In genomic region chr13:60398949-60399589, GRCh38 we compare ENCODE assay signal across 8 cellular contexts. TPM values are rescaled to one million over a fixed set of nuclear protein-coding genes. Genes with fewer than 3 reads are reported as not detected.
DNase-seq lines count a peak whose midpoint lies in the region; FAIRE-seq and TF ChIP-seq lines count a peak whose summit lies in the region.

No MANE protein-coding gene starts in this region.

- peak overlapping the region in 1 of 3 experiments; percentile 97 for H3K4me3 ChIP-seq in endothelial cell of umbilical vein (replicated peaks in 1 of 3; ENCODE audit: insufficient read depth in 1 of 3, low read depth in 1 of 3, low read length in 3 of 3)

- intact Hi-C loops in endothelial cell of umbilical vein (cut with micrococcal nuclease): loop anchor here (5.0 to 10.0 kb wide), 2 partner anchors 624 to 867 kb away; no protein-coding TSS in a partner anchor

- H3K9ac ChIP-seq in endothelial cell of umbilical vein (replicated peaks; ENCODE audit: extremely low read depth, insufficient read depth, low read length): peak overlapping the region; percentile 97

- dilution Hi-C loops in endothelial cell of umbilical vein (cut with MboI; ENCODE audit: extremely low pct_ligation_motif_present, low sequenced_read_pairs): no loop called here

- H3K27me3 ChIP-seq in endothelial cell of umbilical vein (ENCODE audit: control insufficient read depth in 2 of 2, insufficient read depth in 2 of 2, low read length in 2 of 2): no peaks in the 10 kb centered on the region

- peaks cover 16% of the 10 kb centered on the region for H3K79me2 ChIP-seq in endothelial cell of umbilical vein (ENCODE audit: control insufficient read depth, insufficient read depth, low read length)

- H4K20me1 ChIP-seq in endothelial cell of umbilical vein (replicated peaks; ENCODE audit: control insufficient read depth, extremely low read depth, insufficient read depth, low read length): no peaks in the 10 kb centered on the region

- DNase-seq in GM12891 (ENCODE audit: insufficient read length, low spot score): no peak
- peak; percentile 82 for DNase-seq in OCI-M1 (lab: John Stamatoyannopoulos, UW)
- peak; percentile 71 for DNase-seq in endothelial cell of umbilical vein (ENCODE audit: low read depth, low spot score)
- peak; percentile 9 for DNase-seq in retina
- DNase-seq in NCI-H187 treated with DMSO at 0.1 percent for 48 hours (lab: John Stamatoyannopoulos, UW): no peak
- DNase-seq in COR-L47 (lab: John Stamatoyannopoulos, UW): no peak
- DNase-seq in stimulated activated CD8-positive, alpha-beta memory T cell treated with anti-CD3 and anti-CD28 coated beads, Interleukin-4, amount 100 ng/mL, for 48 hours: no peak
- DNase-seq in Kasumi-1 (lab: John Stamatoyannopoulos, UW): no peak

- H3K9me1 ChIP-seq in endothelial cell of umbilical vein (replicated peaks; ENCODE audit: control insufficient read depth, extremely low read depth, insufficient read depth, low read length): no peaks in the 10 kb centered on the region

- no TSS peak for BruUV-seq in endothelial cell of umbilical vein (replicated peaks; lab: Mats Ljungman, UMichigan)

- peak overlapping the region; percentile 94 for H2AFZ ChIP-seq in endothelial cell of umbilical vein (ENCODE audit: low read depth, low read length)

- no peaks in the 10 kb centered on the region for H3K36me3 ChIP-seq in endothelial cell of umbilical vein (ENCODE audit: control insufficient read depth in 2 of 2, extremely low read depth in 1 of 2, insufficient read depth in 2 of 2, low read length in 2 of 2)

- H3K4me1 ChIP-seq in endothelial cell of umbilical vein (ENCODE audit: control insufficient read depth, extremely low read depth, insufficient read depth, low read length): peaks cover 23% of the 10 kb centered on the region

- no peaks in the 10 kb centered on the region for H3K9me3 ChIP-seq in endothelial cell of umbilical vein (replicated peaks; ENCODE audit: control insufficient read depth, insufficient read depth, low read length)

- H3K4me2 ChIP-seq in endothelial cell of umbilical vein (ENCODE audit: insufficient read depth, low read length): peak overlapping the region; percentile 100

- H3K27ac ChIP-seq in endothelial cell of umbilical vein (ENCODE audit: insufficient read depth, low read depth, low read length): peak overlapping the region; percentile 93

- TF ChIP-seq POLR2A in GM12891 (IDR thresholded peaks at IDR 0.05; ENCODE audit: low read depth, low read length) (no peak), endothelial cell of umbilical vein (IDR thresholded peaks at IDR 0.05; ENCODE audit: low read depth, low read length) (no peak)

- POLR2A ChIA-PET in endothelial cell of umbilical vein (lab: Charles Lee): interaction anchor here (0.7 kb wide), 1 partner anchor 285 kb away, joined by 3 read pairs; no protein-coding TSS in a partner anchor

- TF ChIP-seq CTCF in endothelial cell of umbilical vein (IDR thresholded peaks at IDR 0.05; ENCODE audit: extremely low read depth in 1 of 2, insufficient read depth in 1 of 2, low read depth in 1 of 2, low read length in 2 of 2): no peak

- CTCF ChIA-PET in endothelial cell of umbilical vein (lab: Charles Lee): interaction anchor here (1.1 kb wide), 2 partner anchors 29 to 32 kb away, joined by 3 to 5 read pairs; no protein-coding TSS in a partner anchor

- FAIRE-seq in GM12891 (lab: Jason Lieb, UNC): peak; percentile 13
- peak; percentile 52 for FAIRE-seq in endothelial cell of umbilical vein (lab: Jason Lieb, UNC)

TF ChIP-seq in GM12891, 5 proteins besides CTCF, POLR2A, EP300 and RAD21:
- TF ChIP-seq TAF1 (IDR thresholded peaks at IDR 0.05; ENCODE audit: low read depth, low read length) (no peak), SPI1 (IDR thresholded peaks at IDR 0.05; ENCODE audit: low read depth, low read length) (no peak), POLR2AphosphoS5 (IDR thresholded peaks at IDR 0.05; ENCODE audit: low read depth, low read length) (no peak), POU2F2 (IDR thresholded peaks at IDR 0.05; ENCODE audit: low read depth, low read length) (no peak), PAX5 (IDR thresholded peaks at IDR 0.05; ENCODE audit: insufficient read depth, low read length, severe bottlenecking) (no peak)

TF ChIP-seq in endothelial cell of umbilical vein, 7 proteins besides CTCF, POLR2A, EP300 and RAD21:
- peak; percentile 66 for TF ChIP-seq FOS (IDR thresholded peaks at IDR 0.05; ENCODE audit: borderline replicate concordance, insufficient read depth, low read length)
- no peak for TF ChIP-seq MYC (IDR thresholded peaks at IDR 0.05; ENCODE audit: low read depth, low read length)
- TF ChIP-seq EZH2 (IDR thresholded peaks at IDR 0.05; ENCODE audit: borderline replicate concordance, low read depth, low read length, severe bottlenecking): no peak
- TF ChIP-seq MAX (IDR thresholded peaks at IDR 0.05; ENCODE audit: insufficient read depth, insufficient read length): no peak
- no peak for TF ChIP-seq POLR2AphosphoS5 (IDR thresholded peaks at IDR 0.05; ENCODE audit: insufficient read depth, low read depth, low read length)
- TF ChIP-seq GATA2 (IDR thresholded peaks at IDR 0.05; ENCODE audit: insufficient read depth, insufficient read length, low read depth, low read length): peak; percentile 12
- no peak for TF ChIP-seq JUN (IDR thresholded peaks at IDR 0.05; ENCODE audit: borderline replicate concordance, insufficient read depth, insufficient read length, low read depth)

RNA-seq across cellular contexts. Expression of gene TDRD3, which starts 2.0 kb away (rescaled TPM):
- polyA plus RNA-seq in GM12891 (2012; ENCODE audit: low read depth, missing spikeins): 6.8 TPM
- 16.3 and 18.5 TPM in 2 replicates for total RNA-seq in endothelial cell of umbilical vein
- 1.7 and 3.0 TPM in 2 replicates for polyA plus RNA-seq in endothelial cell of umbilical vein
- polyA plus RNA-seq in endothelial cell of umbilical vein (2011; cell fraction: cytosol; rRNA removed): 4.0 and 4.1 TPM in 2 replicates
- 7.7 and 13.0 TPM in 2 replicates for polyA plus RNA-seq in endothelial cell of umbilical vein (2011; cell fraction: nucleus; rRNA removed)
- 7.8 and 9.5 TPM in 2 replicates for polyA plus RNA-seq in endothelial cell of umbilical vein (2012)
- polyA minus RNA-seq in endothelial cell of umbilical vein: 7.2 and 8.9 TPM in 2 replicates
- polyA minus RNA-seq in endothelial cell of umbilical vein (2011; cell fraction: cytosol; rRNA and poly(A)+ RNA removed): 12.2 TPM
- polyA minus RNA-seq in endothelial cell of umbilical vein (2011; cell fraction: nucleus; rRNA and poly(A)+ RNA removed): 28.0 and 40.4 TPM in 2 replicates

Comparison
In these comparisons a context has a peak if more than half of its experiments do, and no peak if none do; other contexts are left out.
1. DNase-seq: peak in OCI-M1 (single experiment), endothelial cell of umbilical vein (single experiment) and retina (single experiment); none in GM12891 (single experiment), NCI-H187 treated with DMSO at 0.1 percent for 48 hours (single experiment), COR-L47 (single experiment), stimulated activated CD8-positive, alpha-beta memory T cell treated with anti-CD3 and anti-CD28 coated beads, Interleukin-4, amount 100 ng/mL, for 48 hours (single experiment) and Kasumi-1 (0 of 2).